38 cellular contexts compared by ENCODE assay signal in the genomic region with DNA sequence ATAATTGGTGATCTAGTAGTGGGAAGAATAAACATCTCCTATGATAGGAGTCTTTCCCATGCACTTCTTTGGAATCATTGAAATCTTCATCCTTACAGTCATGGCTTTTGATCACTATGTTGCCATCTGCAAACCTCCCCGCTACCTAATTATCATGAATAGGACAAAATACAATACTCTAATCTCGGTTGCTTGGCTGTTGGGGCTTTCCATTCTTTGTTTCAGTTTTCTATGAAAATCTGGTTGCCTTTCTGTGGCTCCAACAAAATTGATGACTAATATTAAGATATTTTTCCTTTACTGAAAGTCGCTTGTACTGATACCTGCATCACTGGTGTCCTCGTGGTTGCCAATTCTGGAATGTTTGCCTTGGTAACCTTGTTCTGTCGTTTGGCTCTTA. TPM values are rescaled to one million over a fixed set of nuclear protein-coding genes. Genes with fewer than 3 reads are reported as not detected.
"Had no signal": no experiment of that assay in that cellular context is flagged by ENCODE, and none has a peak within 500 bp of the region (broad histone marks: within the 10 kb centered on the region; RNA-seq: fewer than 3 reads in every experiment).

No MANE protein-coding gene starts in this region.

- ATAC-seq: activated CD8-positive, alpha-beta T cell treated with anti-CD3 and anti-CD28 coated beads for 36 hours; activated naive CD4-positive, alpha-beta T cell treated with anti-CD3 and anti-CD28 coated beads, Interleukin-2, amount 50 U/mL, for 72 hours; activated T-cell treated with anti-CD3 and anti-CD28 coated beads, Interleukin-2, amount 50 U/mL, for 4 hours; activated T-cell treated with anti-CD3 and anti-CD28 coated beads, Interleukin-2, amount 50 U/mL, for 72 hours; activated T-helper 17 cell treated with anti-CD3 and anti-CD28 coated beads, Interleukin-2, amount 50 U/mL, for 72 hours; body of pancreas had no signal

- H3K27me3 ChIP-seq: adrenal gland, body of pancreas, brain microvascular endothelial cell, breast epithelium had no signal

- H3K4me1 ChIP-seq: adrenal gland, body of pancreas, breast epithelium had no signal

- FAIRE-seq: astrocyte, colon, TTC549 had no signal

- DNase-seq: activated B cell treated with CpG ODN at 0.5 μM for 24 hours; activated CD4-positive, alpha-beta memory T cell treated with anti-CD3 and anti-CD28 coated beads for 36 hours; activated CD4-positive, alpha-beta T cell treated with anti-CD3 and anti-CD28 coated beads for 4 hours; activated CD4-positive, alpha-beta T cell treated with anti-CD3 and anti-CD28 coated beads, Interleukin-2, amount 10 ng/mL, durations not matched to agents 24 days and 14 days; activated CD4-positive, alpha-beta T cell treated with anti-CD3 and anti-CD28 coated beads, Interleukin-2, amount 50 U/mL, for 1 hour; activated CD4-positive, alpha-beta T cell treated with anti-CD3 and anti-CD28 coated beads, Interleukin-2, amount 50 U/mL, for 4 hours; activated CD4-positive, CD25-positive, alpha-beta regulatory T cell treated with anti-CD3 and anti-CD28 coated beads, Interleukin-2, amount 50 U/mL, for 72 hours; activated CD8-positive, alpha-beta memory T cell treated with anti-CD3 and anti-CD28 coated beads, Interleukin-2, amount 50 U/mL, for 4 hours; activated CD8-positive, alpha-beta T cell treated with anti-CD3 and anti-CD28 coated beads for 36 hours; activated effector memory CD4-positive, alpha-beta T cell treated with anti-CD3 and anti-CD28 coated beads, Interleukin-2, amount 50 U/mL, for 16 hours; activated gamma-delta T cell treated with Interleukin-2 at 50 U/mL for 16 hours; activated naive CD4-positive, alpha-beta T cell; activated naive CD4-positive, alpha-beta T cell treated with anti-CD3 and anti-CD28 coated beads for 36 hours; activated naive CD4-positive, alpha-beta T cell treated with anti-CD3 and anti-CD28 coated beads, Interleukin-2, amount 50 U/mL, for 16 hours; activated naive CD8-positive, alpha-beta T cell treated with anti-CD3 and anti-CD28 coated beads for 36 hours; activated T-cell treated with anti-CD3 and anti-CD28 coated beads for 4 hours; activated T-cell treated with anti-CD3 and anti-CD28 coated beads, Interleukin-2, amount 50 U/mL, for 1 hour; activated T-cell treated with anti-CD3 and anti-CD28 coated beads, Interleukin-2, amount 50 U/mL, for 4 hours; activated T-cell treated with anti-CD3 and anti-CD28 coated beads, Interleukin-2, amount 50 U/mL, for 72 hours; adrenal gland; amniotic stem cell; aorta; body of pancreas; brain microvascular endothelial cell; central memory CD4-positive, alpha-beta T cell; T-helper 2 cell; T-helper 9 cell had no signal

- H3K4me3 ChIP-seq: adrenal gland, body of pancreas, breast epithelium had no signal

- H3K9me3 ChIP-seq: adrenal gland, body of pancreas, breast epithelium had no signal

- H3K36me3 ChIP-seq: adrenal gland, brain microvascular endothelial cell, breast epithelium had no signal

- H3K27ac ChIP-seq: adrenal gland, body of pancreas, brain microvascular endothelial cell, breast epithelium, VCaP had no signal

RNA-seq across cellular contexts. Expression of a gene that starts 11.9 kb away (rescaled TPM):
- total RNA-seq: activated B cell treated with CpG ODN at 0.5 μM for 24 hours; activated CD4-positive, alpha-beta memory T cell treated with anti-CD3 and anti-CD28 coated beads for 36 hours; activated CD4-positive, alpha-beta T cell treated with anti-CD3 and anti-CD28 coated beads, Interleukin-2, amount 10 ng/mL, durations not matched to agents 24 days and 14 days; activated CD8-positive, alpha-beta memory T cell treated with anti-CD3 and anti-CD28 coated beads for 36 hours; activated CD8-positive, alpha-beta T cell treated with anti-CD3 and anti-CD28 coated beads for 36 hours; activated naive CD4-positive, alpha-beta T cell treated with anti-CD3 and anti-CD28 coated beads for 36 hours; activated naive CD4-positive, alpha-beta T cell treated with anti-CD3 and anti-CD28 coated beads, Interleukin-2, amount 50 U/mL, for 72 hours; activated naive CD8-positive, alpha-beta T cell treated with anti-CD3 and anti-CD28 coated beads for 36 hours; activated T-cell treated with anti-CD3 and anti-CD28 coated beads, Interleukin-2, amount 50 U/mL, for 4 hours; activated T-cell treated with anti-CD3 and anti-CD28 coated beads, Interleukin-2, amount 50 U/mL, for 72 hours; activated T-helper 1 cell treated with anti-CD3 and anti-CD28 coated beads, Interleukin-12 subunit alpha, Interleukin-12 subunit beta, Interleukin-2, Interleukin-4 antibody, amounts not matched to agents 30 ng/mL and 10 ng/mL and 1 ng/mL, durations not matched to agents 14 hours and 24 hours and 36 hours; activated T-helper 17 cell treated with anti-CD3 and anti-CD28 coated beads, Interleukin-2, amount 50 U/mL, for 72 hours; adrenal gland; aorta; astrocyte; body of pancreas; breast epithelium; cardiac septum; cerebellum had no signal
- polyA plus RNA-seq: adrenal gland, aorta had no signal

RNA-seq across cellular contexts. Expression of a gene that starts 25.7 kb away (rescaled TPM):
- total RNA-seq: activated B cell treated with CpG ODN at 0.5 μM for 24 hours; activated CD4-positive, alpha-beta memory T cell treated with anti-CD3 and anti-CD28 coated beads for 36 hours; activated CD4-positive, alpha-beta T cell treated with anti-CD3 and anti-CD28 coated beads, Interleukin-2, amount 10 ng/mL, durations not matched to agents 24 days and 14 days; activated CD8-positive, alpha-beta memory T cell treated with anti-CD3 and anti-CD28 coated beads for 36 hours; activated CD8-positive, alpha-beta T cell treated with anti-CD3 and anti-CD28 coated beads for 36 hours; activated naive CD4-positive, alpha-beta T cell treated with anti-CD3 and anti-CD28 coated beads for 36 hours; activated naive CD4-positive, alpha-beta T cell treated with anti-CD3 and anti-CD28 coated beads, Interleukin-2, amount 50 U/mL, for 72 hours; activated naive CD8-positive, alpha-beta T cell treated with anti-CD3 and anti-CD28 coated beads for 36 hours; activated T-cell treated with anti-CD3 and anti-CD28 coated beads, Interleukin-2, amount 50 U/mL, for 4 hours; activated T-cell treated with anti-CD3 and anti-CD28 coated beads, Interleukin-2, amount 50 U/mL, for 72 hours; activated T-helper 1 cell treated with anti-CD3 and anti-CD28 coated beads, Interleukin-12 subunit alpha, Interleukin-12 subunit beta, Interleukin-2, Interleukin-4 antibody, amounts not matched to agents 30 ng/mL and 10 ng/mL and 1 ng/mL, durations not matched to agents 14 hours and 24 hours and 36 hours; activated T-helper 17 cell treated with anti-CD3 and anti-CD28 coated beads, Interleukin-2, amount 50 U/mL, for 72 hours; adrenal gland; aorta; astrocyte; body of pancreas; breast epithelium; cardiac septum; cerebellum had no signal
- polyA plus RNA-seq: adrenal gland had no signal

RNA-seq across cellular contexts. Expression of a gene that starts 38.9 kb away (rescaled TPM):
- total RNA-seq: activated B cell treated with CpG ODN at 0.5 μM for 24 hours; activated CD4-positive, alpha-beta memory T cell treated with anti-CD3 and anti-CD28 coated beads for 36 hours; activated CD4-positive, alpha-beta T cell treated with anti-CD3 and anti-CD28 coated beads, Interleukin-2, amount 10 ng/mL, durations not matched to agents 24 days and 14 days; activated CD8-positive, alpha-beta memory T cell treated with anti-CD3 and anti-CD28 coated beads for 36 hours; activated CD8-positive, alpha-beta T cell treated with anti-CD3 and anti-CD28 coated beads for 36 hours; activated naive CD4-positive, alpha-beta T cell treated with anti-CD3 and anti-CD28 coated beads for 36 hours; activated naive CD4-positive, alpha-beta T cell treated with anti-CD3 and anti-CD28 coated beads, Interleukin-2, amount 50 U/mL, for 72 hours; activated naive CD8-positive, alpha-beta T cell treated with anti-CD3 and anti-CD28 coated beads for 36 hours; activated T-cell treated with anti-CD3 and anti-CD28 coated beads, Interleukin-2, amount 50 U/mL, for 4 hours; activated T-cell treated with anti-CD3 and anti-CD28 coated beads, Interleukin-2, amount 50 U/mL, for 72 hours; activated T-helper 1 cell treated with anti-CD3 and anti-CD28 coated beads, Interleukin-12 subunit alpha, Interleukin-12 subunit beta, Interleukin-2, Interleukin-4 antibody, amounts not matched to agents 30 ng/mL and 10 ng/mL and 1 ng/mL, durations not matched to agents 14 hours and 24 hours and 36 hours; activated T-helper 17 cell treated with anti-CD3 and anti-CD28 coated beads, Interleukin-2, amount 50 U/mL, for 72 hours; adrenal gland; aorta; astrocyte; body of pancreas; breast epithelium; cardiac septum; cerebellum had no signal
- polyA plus RNA-seq: adrenal gland, aorta had no signal
